Comparison of ENCODE assay signal across 16 cellular contexts in genomic region chr16:79798416-79799053, GRCh38.
A peak's percentile ranks its signal among the peaks of the same experiment; 100 is the strongest.
DNase-seq lines count a peak whose midpoint lies in the region; ATAC-seq lines count a peak whose summit lies in the region.
"Had no signal": no experiment of that assay in that cellular context is flagged by ENCODE, and none has a peak within 500 bp of the region (broad histone marks: within the 10 kb centered on the region; RNA-seq: fewer than 3 reads in every experiment).

No MANE protein-coding gene starts in this region.

- ATAC-seq in HG03097 (IDR thresholded peaks at IDR 0.05; ENCODE audit: low FRiP score, unreplicated experiment), result no peak
- ATAC-seq: CD8-positive, alpha-beta T cell; GM12878; GM23338; HCT116 had no signal

- peak; percentile 4 for DNase-seq in COLO829 (ENCODE audit: low spot score)
- peak; percentile 25 for DNase-seq in RPMI8226
- DNase-seq in globus pallidus (ENCODE audit: low spot score), result peak; percentile 39
- DNase-seq in NCI-H2081 (lab: John Stamatoyannopoulos, UW), result no peak
- DNase-seq in NCI-H774 (lab: John Stamatoyannopoulos, UW), result no peak
- DNase-seq: CD4-positive, CD25-positive, alpha-beta regulatory T cell; CD8-positive, alpha-beta T cell; DMS 273 treated with DMSO at 0.1 percent for 48 hours; DMS79; EL; GDM1; H9 had no signal

Comparison
In these comparisons a context has a peak if more than half of its experiments do, and no peak if none do; other contexts are left out.
1. DNase-seq: peak in COLO829 (single experiment), RPMI8226 (single experiment) and globus pallidus (single experiment); none in NCI-H2081 (0 of 2) and NCI-H774 (single experiment).